9 cellular contexts compared by ENCODE assay signal in the genomic region with DNA sequence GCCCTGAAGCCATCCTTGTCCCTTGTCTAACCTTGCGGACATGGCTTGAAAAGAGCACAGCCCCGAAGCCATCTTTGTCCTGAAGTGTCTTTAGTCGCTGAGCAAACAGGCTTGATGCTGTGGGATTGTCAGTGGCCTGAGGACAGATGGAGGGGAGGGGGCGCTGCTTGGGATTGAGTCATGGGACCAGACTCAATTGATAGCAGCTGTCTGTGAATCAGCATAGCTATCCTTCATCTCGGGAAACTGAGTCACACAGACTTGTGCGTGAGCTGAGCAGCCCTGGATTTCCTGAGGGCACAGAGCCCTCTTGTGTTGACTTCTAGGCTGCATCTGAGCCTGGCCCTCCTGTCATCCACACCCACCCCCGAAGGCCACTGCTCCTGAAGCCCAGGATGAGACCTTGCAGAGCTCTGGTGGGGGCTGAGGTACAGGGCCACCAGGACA. TPM values are rescaled to one million over a fixed set of nuclear protein-coding genes. Genes with fewer than 3 reads are reported as not detected.
DNase-seq lines count a peak whose midpoint lies in the region; ATAC-seq and TF ChIP-seq lines count a peak whose summit lies in the region.
"Had no signal": no experiment of that assay in that cellular context is flagged by ENCODE, and none has a peak within 500 bp of the region (broad histone marks: within the 10 kb centered on the region; RNA-seq: fewer than 3 reads in every experiment).

No MANE protein-coding gene starts in this region.

- no peaks in the 10 kb centered on the region for H3K27me3 Mint-ChIP-seq in activated naive CD8-positive, alpha-beta T cell treated with anti-CD3 and anti-CD28 coated beads, Interleukin-2, amount 10 ng/mL, durations not matched to agents 7 days and 5 days
- H3K27me3 Mint-ChIP-seq in naive thymus-derived CD8-positive, alpha-beta T cell = no peaks in the 10 kb centered on the region

- H3K4me3 ChIP-seq in HAP-1 = no peak overlapping the region

- peak; percentile 3 for ATAC-seq in activated naive CD8-positive, alpha-beta T cell treated with anti-CD3 and anti-CD28 coated beads, Interleukin-2, amount 10 ng/mL, durations not matched to agents 7 days and 5 days (ENCODE audit: low read depth)
- ATAC-seq in naive thymus-derived CD8-positive, alpha-beta T cell = peak; percentile 21 to 27
- no peak for ATAC-seq in HG03025 (IDR thresholded peaks at IDR 0.05; ENCODE audit: low FRiP score, unreplicated experiment)

- in situ Hi-C loops in HAP-1 (cut with MboI; ENCODE audit: low sequenced_read_pairs) = no loop called here

- H3K9me3 ChIP-seq in HAP-1 = no peaks in the 10 kb centered on the region

- peaks cover 20% of the 10 kb centered on the region for H3K36me3 Mint-ChIP-seq in activated naive CD8-positive, alpha-beta T cell treated with anti-CD3 and anti-CD28 coated beads, Interleukin-2, amount 10 ng/mL, durations not matched to agents 7 days and 5 days
- peaks cover 0 to 24% (median 2%) of the 10 kb centered on the region in 3 donors for H3K36me3 Mint-ChIP-seq in naive thymus-derived CD8-positive, alpha-beta T cell

- H3K4me3 Mint-ChIP-seq in activated naive CD8-positive, alpha-beta T cell treated with anti-CD3 and anti-CD28 coated beads, Interleukin-2, amount 10 ng/mL, durations not matched to agents 7 days and 5 days = no peak overlapping the region
- no peak overlapping the region for H3K4me3 Mint-ChIP-seq in naive thymus-derived CD8-positive, alpha-beta T cell

- POLR2A ChIA-PET in HEK293T (lab: Yijun Ruan, JAX) = interaction anchor here (1.0 kb wide), 1 partner anchor 148 kb away, joined by 3 read pairs; the partner anchor contains the start of gene TBRG4
- POLR2A ChIA-PET in activated naive CD8-positive, alpha-beta T cell treated with anti-CD3 and anti-CD28 coated beads, Interleukin-2, amount 10 ng/mL, durations not matched to agents 7 days and 5 days (lab: Charles Lee) = interaction anchor here (0.6 to 8.7 kb wide), 8 partner anchors 7 to 151 kb away, joined by 3 to 76 read pairs (median 5); partner anchors contain the start of gene MYO1G
- POLR2A ChIA-PET in naive thymus-derived CD8-positive, alpha-beta T cell (lab: Charles Lee) = interaction anchor here (1.8 kb wide), 1 partner anchor 9 kb away, joined by 5 read pairs; no protein-coding TSS in a partner anchor

- H3K27ac Mint-ChIP-seq in activated naive CD8-positive, alpha-beta T cell treated with anti-CD3 and anti-CD28 coated beads, Interleukin-2, amount 10 ng/mL, durations not matched to agents 7 days and 5 days = no peak overlapping the region
- H3K27ac Mint-ChIP-seq in naive thymus-derived CD8-positive, alpha-beta T cell = peak overlapping the region in 7 of 10 donors; percentile 14 to 77 (median 40)

- no peaks in the 10 kb centered on the region for H3K9me3 Mint-ChIP-seq in activated naive CD8-positive, alpha-beta T cell treated with anti-CD3 and anti-CD28 coated beads, Interleukin-2, amount 10 ng/mL, durations not matched to agents 7 days and 5 days
- no peaks in the 10 kb centered on the region for H3K9me3 Mint-ChIP-seq in naive thymus-derived CD8-positive, alpha-beta T cell

- no peaks in the 10 kb centered on the region for H3K4me1 ChIP-seq in HAP-1

- DNase-seq in SIG-M5 treated with dmso at 0.1 percent for 504 hours (lab: John Stamatoyannopoulos, UW; ENCODE audit: unreplicated experiment) = peak; percentile 10
- no peak for DNase-seq in SIG-M5 (lab: John Stamatoyannopoulos, UW)
- peak; percentile 42 for DNase-seq in HEK293T (ENCODE audit: extremely low spot score)
- DNase-seq in activated naive CD8-positive, alpha-beta T cell treated with anti-CD3 and anti-CD28 coated beads, Interleukin-2, amount 10 ng/mL, durations not matched to agents 7 days and 5 days = peak; percentile 42
- DNase-seq in naive thymus-derived CD8-positive, alpha-beta T cell = no peak
- no peak for DNase-seq in hypothalamus (lab: John Stamatoyannopoulos, UW)
- DNase-seq in HAP-1 (ENCODE audit: low spot score in 2 of 2) = no peak
- DNase-seq: C1 segment of cervical spinal cord had no signal

- peaks cover 19% of the 10 kb centered on the region for H3K4me1 Mint-ChIP-seq in activated naive CD8-positive, alpha-beta T cell treated with anti-CD3 and anti-CD28 coated beads, Interleukin-2, amount 10 ng/mL, durations not matched to agents 7 days and 5 days
- peaks cover 8 to 14% (median 11%) of the 10 kb centered on the region in 4 donors for H3K4me1 Mint-ChIP-seq in naive thymus-derived CD8-positive, alpha-beta T cell

- H3K36me3 ChIP-seq in HAP-1 (replicated peaks) = no peaks in the 10 kb centered on the region

- CTCF ChIA-PET in HEK293T (lab: Yijun Ruan, JAX) = interaction anchor here (0.6 to 2.1 kb wide), 4 partner anchors 9 to 114 kb away, joined by 3 to 17 read pairs (median 4); no protein-coding TSS in a partner anchor

- no peaks in the 10 kb centered on the region for H3K27me3 ChIP-seq in HAP-1 (ENCODE audit: low read depth)

TF ChIP-seq in HEK293T, 16 proteins besides CTCF, POLR2A, EP300 and RAD21:
- TF ChIP-seq BHLHE40 (IDR thresholded peaks at IDR 0.05; ENCODE audit: borderline replicate concordance) (no peak), FOXM1 (IDR thresholded peaks at IDR 0.05; ENCODE audit: borderline replicate concordance) (no peak), NFRKB (IDR thresholded peaks at IDR 0.05) (no peak), L3MBTL2 (conservative IDR thresholded peaks at IDR 0.05) (no peak), TARDBP (IDR thresholded peaks at IDR 0.05) (no peak), SUZ12 (IDR thresholded peaks at IDR 0.05) (no peak), FOXA1 (IDR thresholded peaks at IDR 0.05) (no peak), FOXK2 (IDR thresholded peaks at IDR 0.05) (no peak), ZNF384 (IDR thresholded peaks at IDR 0.05) (no peak), ELF4 (IDR thresholded peaks at IDR 0.05) (no peak), HDGF (IDR thresholded peaks at IDR 0.05; ENCODE audit: borderline replicate concordance) (no peak), CTBP1 (IDR thresholded peaks at IDR 0.05; ENCODE audit: borderline replicate concordance) (no peak)

RNA-seq across cellular contexts. Expression of gene MYO1G, which starts 14.4 kb away (rescaled TPM):
- total RNA-seq in activated naive CD8-positive, alpha-beta T cell treated with anti-CD3 and anti-CD28 coated beads, Interleukin-2, amount 10 ng/mL, durations not matched to agents 7 days and 5 days = 100 to 1,000 TPM; 382 to 403 TPM
- total RNA-seq in naive thymus-derived CD8-positive, alpha-beta T cell = 10 to 100 TPM; 44.4 to 44.5 TPM
- polyA plus RNA-seq in naive thymus-derived CD8-positive, alpha-beta T cell = 100 to 1,000 TPM in 1 of 3 donors, 10 to 100 TPM in 2; 60.0 to 106 (median 73.8) TPM

RNA-seq across cellular contexts. Expression of gene CCM2, which starts 35.6 kb away (rescaled TPM):
- 100 to 1,000 TPM; 126 to 132 TPM for total RNA-seq in activated naive CD8-positive, alpha-beta T cell treated with anti-CD3 and anti-CD28 coated beads, Interleukin-2, amount 10 ng/mL, durations not matched to agents 7 days and 5 days
- 100 to 1,000 TPM; 160 to 167 TPM for total RNA-seq in naive thymus-derived CD8-positive, alpha-beta T cell
- polyA plus RNA-seq in naive thymus-derived CD8-positive, alpha-beta T cell = 10 to 100 TPM; 49.9 to 81.7 (median 63.2) TPM

Comparison
In these comparisons a context has a peak if more than half of its experiments do, and no peak if none do; other contexts are left out.
1. DNase-seq: peak in SIG-M5 treated with dmso at 0.1 percent for 504 hours (single experiment), HEK293T (single experiment) and activated naive CD8-positive, alpha-beta T cell treated with anti-CD3 and anti-CD28 coated beads, Interleukin-2, amount 10 ng/mL, durations not matched to agents 7 days and 5 days (single experiment); none in SIG-M5 (single experiment), naive thymus-derived CD8-positive, alpha-beta T cell (0 of 10), hypothalamus (0 of 51) and HAP-1 (0 of 2).
2. RNA of gene MYO1G, which starts 14.4 kb away (total RNA-seq): 382 to 403 TPM in activated naive CD8-positive, alpha-beta T cell treated with anti-CD3 and anti-CD28 coated beads, Interleukin-2, amount 10 ng/mL, durations not matched to agents 7 days and 5 days; 44.4 to 44.5 TPM in naive thymus-derived CD8-positive, alpha-beta T cell; every median in the first group is over 4 times any median in the second.